Comparison of ENCODE assay signal across 23 cellular contexts in the genomic region with DNA sequence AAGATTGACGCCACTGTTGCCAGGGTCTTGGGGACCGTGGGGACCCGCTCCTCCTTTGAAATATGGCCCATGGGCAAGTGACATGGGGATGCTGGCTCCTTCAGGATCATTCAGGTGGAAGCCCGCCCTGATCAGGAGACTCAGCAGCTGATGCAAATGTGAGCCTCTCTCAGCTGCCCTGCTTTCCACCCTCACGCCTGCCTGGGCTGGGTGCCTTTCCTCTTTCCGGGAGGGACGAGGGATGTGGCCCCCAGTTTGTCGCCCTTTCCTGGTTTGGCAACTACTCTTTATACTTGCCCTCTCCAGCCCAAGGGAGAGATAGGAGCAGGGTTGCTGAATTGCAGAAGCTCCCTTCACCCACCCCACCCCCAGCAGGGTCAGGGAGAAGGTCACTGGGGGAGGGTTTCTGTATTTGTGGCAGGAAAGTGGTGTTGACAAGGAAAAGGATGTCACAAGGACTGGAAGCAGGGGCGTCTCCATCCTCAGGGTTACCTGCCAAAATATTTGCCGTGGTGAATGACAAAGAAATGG. TPM values are rescaled to one million over a fixed set of nuclear protein-coding genes. Genes with fewer than 3 reads are reported as not detected.
DNase-seq lines count a peak whose midpoint lies in the region; ATAC-seq and TF ChIP-seq lines count a peak whose summit lies in the region.
"Had no signal": no experiment of that assay in that cellular context is flagged by ENCODE, and none has a peak within 500 bp of the region (broad histone marks: within the 10 kb centered on the region; RNA-seq: fewer than 3 reads in every experiment).

No MANE protein-coding gene starts in this region.

- intact Hi-C loops in left ventricle myocardium inferior (cut with micrococcal nuclease) (no loop called here), Caco-2 (cut with micrococcal nuclease; ENCODE audit: unreplicated experiment) (no loop called here)

- no peak overlapping the region for H3K27ac Mint-ChIP-seq in GM23338
- no peak overlapping the region for H3K27ac Mint-ChIP-seq in WTC11
- H3K27ac Mint-ChIP-seq in neural progenitor cell, result no peak overlapping the region
- H3K27ac Mint-ChIP-seq in Caco-2 (ENCODE audit: unreplicated experiment), result no peak overlapping the region
- H3K27ac Mint-ChIP-seq in mesothelial cell of epicardium, result no peak overlapping the region
- H3K27ac Mint-ChIP-seq: activated CD4-positive, alpha-beta memory T cell treated with anti-CD3 and anti-CD28 coated beads, Interleukin-2, amount 10 ng/mL, durations not matched to agents 7 days and 5 days had no signal

- ATAC-seq in GM23338 (peak; percentile 15), WTC11 (no peak), GM18868 (IDR thresholded peaks at IDR 0.05; ENCODE audit: unreplicated experiment) (no peak)

- H3K79me2 ChIP-seq in GM23338 (replicated peaks; ENCODE audit: insufficient read depth) (no peaks in the 10 kb centered on the region), neural progenitor cell (ENCODE audit: low read depth) (no peaks in the 10 kb centered on the region)

- no peaks in the 10 kb centered on the region for H3K9me2 ChIP-seq in GM23338 (ENCODE audit: insufficient read depth)

- H3K4me3 ChIP-seq in GM23338 (no peak overlapping the region), left ventricle myocardium inferior (no peak overlapping the region), neural progenitor cell (no peak overlapping the region), Caco-2 (ENCODE audit: low read depth, low read length) (no peak overlapping the region)

- no peak for DNase-seq in GM23338 (ENCODE audit: low spot score)
- DNase-seq in WTC11 (ENCODE audit: low spot score), result no peak
- DNase-seq in left ventricle myocardium inferior, result no peak
- DNase-seq in neural progenitor cell (ENCODE audit: low spot score), result no peak
- no peak for DNase-seq in anterior cingulate cortex (lab: John Stamatoyannopoulos, UW)
- DNase-seq in Caco-2, result no peak
- no peak for DNase-seq in mesothelial cell of epicardium (ENCODE audit: low spot score in 2 of 2, unreplicated experiment in 2 of 2)
- DNase-seq: activated CD4-positive, alpha-beta memory T cell treated with anti-CD3 and anti-CD28 coated beads, Interleukin-2, amount 10 ng/mL, durations not matched to agents 7 days and 5 days; activated naive CD4-positive, alpha-beta T cell; amygdala; caudate nucleus; HCEC 1CT; kidney; NCI-H1417 treated with DMSO at 0.1 percent for 48 hours; NCI-H748 treated with DMSO at 0.1 percent for 48 hours; T-helper 2 cell; WERI-Rb-1 had no signal

- no peaks in the 10 kb centered on the region for H3K9me3 ChIP-seq in left ventricle myocardium inferior (replicated peaks)
- no peaks in the 10 kb centered on the region for H3K9me3 ChIP-seq in neural progenitor cell (ENCODE audit: low read depth)
- no peaks in the 10 kb centered on the region for H3K9me3 ChIP-seq in Caco-2

- H3F3A ChIP-seq in GM23338 (replicated peaks; ENCODE audit: low read depth) (no peaks in the 10 kb centered on the region), neural progenitor cell (ENCODE audit: low read depth) (no peaks in the 10 kb centered on the region)

- BruUV-seq in Caco-2 (replicated peaks; lab: Mats Ljungman, UMichigan), result no TSS peak

- no peaks in the 10 kb centered on the region for H3K36me3 Mint-ChIP-seq in GM23338 (ENCODE audit: low read depth)
- no peaks in the 10 kb centered on the region for H3K36me3 Mint-ChIP-seq in WTC11
- H3K36me3 Mint-ChIP-seq in neural progenitor cell, result no peaks in the 10 kb centered on the region
- H3K36me3 Mint-ChIP-seq in Caco-2 (ENCODE audit: insufficient read depth, unreplicated experiment), result no peaks in the 10 kb centered on the region
- no peaks in the 10 kb centered on the region for H3K36me3 Mint-ChIP-seq in mesothelial cell of epicardium
- H3K36me3 Mint-ChIP-seq: IgD-negative memory B cell had no signal

- no peaks in the 10 kb centered on the region for H3K36me3 ChIP-seq in GM23338 (ENCODE audit: insufficient read depth)
- H3K36me3 ChIP-seq in left ventricle myocardium inferior, result no peaks in the 10 kb centered on the region
- no peaks in the 10 kb centered on the region for H3K36me3 ChIP-seq in neural progenitor cell
- no peaks in the 10 kb centered on the region for H3K36me3 ChIP-seq in Caco-2 (ENCODE audit: control insufficient read depth, insufficient read depth, low read length)
- H3K36me3 ChIP-seq: WERI-Rb-1 had no signal

- POLR2A ChIA-PET in WTC11 (lab: Charles Lee), result interaction anchor here (1.7 kb wide), 1 partner anchor 117 kb away, joined by 4 read pairs; a partner anchor contains a TSS
- POLR2A ChIA-PET in Caco-2 (lab: Charles Lee), result no interaction called here

- no peaks in the 10 kb centered on the region for H4K20me1 ChIP-seq in GM23338 (replicated peaks; ENCODE audit: insufficient read depth)
- H4K20me1 ChIP-seq in neural progenitor cell (ENCODE audit: low read depth), result no peaks in the 10 kb centered on the region

- H2AFZ ChIP-seq in GM23338, result no peak overlapping the region
- no peak overlapping the region for H2AFZ ChIP-seq in neural progenitor cell (replicated peaks)

- H3K4me2 ChIP-seq in GM23338 (no peak overlapping the region; the same call in 1 of the 2 replicates), neural progenitor cell (peak overlapping the region; percentile 13)

- H3K4me1 ChIP-seq in GM23338 (ENCODE audit: insufficient read depth) (peaks cover 11% of the 10 kb centered on the region; the same call in 1 of the 2 replicates), left ventricle myocardium inferior (peaks cover 22% of the 10 kb centered on the region), neural progenitor cell (peaks cover 10% of the 10 kb centered on the region), Caco-2 (peaks cover 16% of the 10 kb centered on the region)

- H3K27me3 Mint-ChIP-seq in GM23338 (ENCODE audit: insufficient read depth, low read depth, poor library complexity) (peaks cover 1% of the 10 kb centered on the region), WTC11 (ENCODE audit: low read depth) (no peaks in the 10 kb centered on the region), neural progenitor cell (ENCODE audit: insufficient read depth, low read depth) (peaks cover 14% of the 10 kb centered on the region), Caco-2 (ENCODE audit: insufficient read depth, unreplicated experiment) (no peaks in the 10 kb centered on the region), mesothelial cell of epicardium (ENCODE audit: low read depth) (peaks cover 3% of the 10 kb centered on the region)
- H3K27me3 Mint-ChIP-seq: activated CD4-positive, alpha-beta memory T cell treated with anti-CD3 and anti-CD28 coated beads, Interleukin-2, amount 10 ng/mL, durations not matched to agents 7 days and 5 days; IgD-negative memory B cell had no signal

- TF ChIP-seq CTCF in GM23338 (conservative IDR thresholded peaks at IDR 0.05; ENCODE audit: low read depth in 2 of 2), result no peak
- TF ChIP-seq CTCF in WTC11 (IDR thresholded peaks at IDR 0.05), result no peak
- TF ChIP-seq CTCF in left ventricle myocardium inferior (IDR thresholded peaks at IDR 0.05; ENCODE audit: borderline replicate concordance), result no peak
- TF ChIP-seq CTCF in neural progenitor cell (IDR thresholded peaks at IDR 0.05), result no peak
- TF ChIP-seq CTCF in Caco-2 (IDR thresholded peaks at IDR 0.05; ENCODE audit: insufficient read depth in 1 of 2, low read depth in 1 of 2, low read length in 1 of 2, severe bottlenecking in 1 of 2, unreplicated experiment in 1 of 2), result no peak
- no peak for TF ChIP-seq CTCF in mesothelial cell of epicardium (IDR thresholded peaks at IDR 0.05; ENCODE audit: unreplicated experiment)

- H3K4me3 Mint-ChIP-seq in GM23338 (no peak overlapping the region), WTC11 (no peak overlapping the region), neural progenitor cell (no peak overlapping the region), Caco-2 (ENCODE audit: unreplicated experiment) (no peak overlapping the region), mesothelial cell of epicardium (no peak overlapping the region)
- H3K4me3 Mint-ChIP-seq: activated CD4-positive, alpha-beta memory T cell treated with anti-CD3 and anti-CD28 coated beads, Interleukin-2, amount 10 ng/mL, durations not matched to agents 7 days and 5 days had no signal

- H3K27me3 ChIP-seq in GM23338 (ENCODE audit: insufficient read depth) (no peaks in the 10 kb centered on the region), left ventricle myocardium inferior (ENCODE audit: low read depth) (no peaks in the 10 kb centered on the region), neural progenitor cell (no peaks in the 10 kb centered on the region), Caco-2 (replicated peaks; ENCODE audit: control insufficient read depth, insufficient read depth, low read length) (no peaks in the 10 kb centered on the region)

- no peak overlapping the region for H3K27ac ChIP-seq in GM23338 (ENCODE audit: low read depth)
- peak overlapping the region; percentile 52 for H3K27ac ChIP-seq in left ventricle myocardium inferior (replicated peaks)
- H3K27ac ChIP-seq in neural progenitor cell, result no peak overlapping the region
- H3K27ac ChIP-seq: WERI-Rb-1 had no signal

- no peak overlapping the region for H3K9ac ChIP-seq in neural progenitor cell

- H3K4me1 Mint-ChIP-seq in GM23338, result peaks cover 17% of the 10 kb centered on the region
- H3K4me1 Mint-ChIP-seq in WTC11, result peaks cover 16% of the 10 kb centered on the region
- H3K4me1 Mint-ChIP-seq in neural progenitor cell, result peaks cover 16% of the 10 kb centered on the region
- H3K4me1 Mint-ChIP-seq in Caco-2 (ENCODE audit: low read depth, unreplicated experiment), result peaks cover 16% of the 10 kb centered on the region
- H3K4me1 Mint-ChIP-seq in mesothelial cell of epicardium, result no peaks in the 10 kb centered on the region
- H3K4me1 Mint-ChIP-seq: activated CD4-positive, alpha-beta memory T cell treated with anti-CD3 and anti-CD28 coated beads, Interleukin-2, amount 10 ng/mL, durations not matched to agents 7 days and 5 days had no signal

- CTCF ChIA-PET in WTC11 (lab: Charles Lee), result interaction anchor here (0.9 to 8.1 kb wide), 10 partner anchors 12 to 338 kb away, joined by 3 to 126 read pairs (median 11); a partner anchor contains a TSS
- CTCF ChIA-PET in Caco-2 (lab: Charles Lee), result interaction anchor here (1.4 to 2.4 kb wide), 4 partner anchors 24 to 117 kb away, joined by 5 to 41 read pairs (median 14); a partner anchor contains a TSS

- H3K9me3 Mint-ChIP-seq in GM23338, result no peaks in the 10 kb centered on the region
- H3K9me3 Mint-ChIP-seq in WTC11, result no peaks in the 10 kb centered on the region
- peaks cover 2% of the 10 kb centered on the region for H3K9me3 Mint-ChIP-seq in neural progenitor cell
- H3K9me3 Mint-ChIP-seq in Caco-2 (ENCODE audit: unreplicated experiment), result no peaks in the 10 kb centered on the region
- H3K9me3 Mint-ChIP-seq in mesothelial cell of epicardium, result no peaks in the 10 kb centered on the region
- H3K9me3 Mint-ChIP-seq: activated CD4-positive, alpha-beta memory T cell treated with anti-CD3 and anti-CD28 coated beads, Interleukin-2, amount 10 ng/mL, durations not matched to agents 7 days and 5 days had no signal

RNA-seq across cellular contexts. Expression of a gene that starts 21.8 kb away (rescaled TPM):
- not detected in 2 replicates for total RNA-seq in GM23338 (2014; rRNA removed; shearing (Covaris generic))
- polyA plus RNA-seq in GM23338 (2016; fragmentation: Nextera tagmentation; extraction: Ambion mirVana), result not detected in 2 replicates
- total RNA-seq in WTC11 (2021), result not detected in 3 replicates
- 4.5 TPM for total RNA-seq in left ventricle myocardium inferior
- not detected in 2 replicates for total RNA-seq in neural progenitor cell (ENCODE audit: low replicate concordance)
- total RNA-seq in Caco-2 (2022), result 0.27 TPM in 1 of 2 replicates, not detected in the other
- total RNA-seq in mesothelial cell of epicardium, result 0.22 to 0.72 TPM (median 0.53 TPM) in 3 replicates
- total RNA-seq: A673; activated CD4-positive, alpha-beta memory T cell treated with anti-CD3 and anti-CD28 coated beads, Interleukin-2, amount 10 ng/mL, durations not matched to agents 7 days and 5 days; MCF 10A had no signal
- polyA plus RNA-seq: BJ, neural cell had no signal

RNA-seq across cellular contexts. Expression of a gene that starts 48.6 kb away (rescaled TPM):
- 5.5 and 6.5 TPM in 2 replicates for total RNA-seq in GM23338 (2014; rRNA removed; shearing (Covaris generic))
- 3.7 TPM in 2 replicates for polyA plus RNA-seq in GM23338 (2016; fragmentation: Nextera tagmentation; extraction: Ambion mirVana)
- total RNA-seq in WTC11 (2021) (5.4 to 6.5 TPM (median 6.3 TPM) in 3 replicates), left ventricle myocardium inferior (7.2 TPM), neural progenitor cell (ENCODE audit: low replicate concordance) (18.5 and 21.5 TPM in 2 replicates), Caco-2 (2022) (15.4 and 16.1 TPM in 2 replicates), mesothelial cell of epicardium (3.3 to 4.9 TPM (median 4.2 TPM) in 3 replicates)
